In the genomic region with DNA sequence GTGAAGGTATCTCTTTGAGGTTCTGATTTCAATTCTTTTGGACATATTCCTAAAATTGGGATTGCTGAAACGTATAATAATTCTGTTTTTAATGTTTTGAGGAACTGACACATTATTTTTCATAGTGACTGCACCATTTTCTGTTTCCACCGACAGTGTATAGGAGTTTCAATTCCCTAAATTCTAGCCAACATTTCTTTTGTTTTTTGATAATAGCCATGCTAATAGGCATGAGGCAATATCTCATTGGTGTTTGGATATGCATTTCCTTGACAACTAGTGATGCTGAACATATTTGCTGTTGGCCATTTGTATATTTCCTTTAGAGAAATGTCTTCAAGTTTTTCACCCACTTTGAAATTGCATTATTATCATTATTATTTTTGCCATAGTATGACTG, we compare ENCODE assay signal across 18 cellular contexts. TPM values are rescaled to one million over a fixed set of nuclear protein-coding genes. Genes with fewer than 3 reads are reported as not detected.
"Had no signal": no experiment of that assay in that cellular context is flagged by ENCODE, and none has a peak within 500 bp of the region (broad histone marks: within the 10 kb centered on the region; RNA-seq: fewer than 3 reads in every experiment).

No MANE protein-coding gene starts in this region.

RNA-seq across cellular contexts. Expression of a gene that starts 0.8 kb away (rescaled TPM):
- total RNA-seq: body of pancreas; cardiac muscle cell; colonic mucosa; dorsolateral prefrontal cortex; gastrocnemius medialis; hepatocyte; left ventricle myocardium inferior; lung microvascular endothelial cell; mesenteric fat pad; mucosa of descending colon; myocyte; natural killer cell treated with Interleukin-12 subunit alpha and Interleukin-12 subunit beta and Interleukin-15 and Interleukin-18, amount 100 ng/mL, for 72 hours; omental fat pad; right cardiac atrium; spleen; temporal lobe; tibial nerve; urinary bladder had no signal

RNA-seq across cellular contexts. Expression of a gene that starts 29.1 kb away (rescaled TPM):
- total RNA-seq: body of pancreas; cardiac muscle cell; colonic mucosa; dorsolateral prefrontal cortex; gastrocnemius medialis; hepatocyte; left ventricle myocardium inferior; lung microvascular endothelial cell; mesenteric fat pad; mucosa of descending colon; myocyte; natural killer cell treated with Interleukin-12 subunit alpha and Interleukin-12 subunit beta and Interleukin-15 and Interleukin-18, amount 100 ng/mL, for 72 hours; omental fat pad; right cardiac atrium; spleen; temporal lobe; tibial nerve; urinary bladder had no signal

RNA-seq across cellular contexts. Expression of a gene that starts 31.1 kb away (rescaled TPM):
- total RNA-seq: body of pancreas; cardiac muscle cell; colonic mucosa; gastrocnemius medialis; hepatocyte; left ventricle myocardium inferior; lung microvascular endothelial cell; mesenteric fat pad; mucosa of descending colon; myocyte; natural killer cell treated with Interleukin-12 subunit alpha and Interleukin-12 subunit beta and Interleukin-15 and Interleukin-18, amount 100 ng/mL, for 72 hours; right cardiac atrium; spleen; temporal lobe; tibial nerve; urinary bladder had no signal

RNA-seq across cellular contexts. Expression of a gene that starts 58.8 kb away (rescaled TPM):
- total RNA-seq: body of pancreas; cardiac muscle cell; colonic mucosa; dorsolateral prefrontal cortex; gastrocnemius medialis; hepatocyte; left ventricle myocardium inferior; lung microvascular endothelial cell; mesenteric fat pad; mucosa of descending colon; natural killer cell treated with Interleukin-12 subunit alpha and Interleukin-12 subunit beta and Interleukin-15 and Interleukin-18, amount 100 ng/mL, for 72 hours; omental fat pad; right cardiac atrium; spleen; temporal lobe; tibial nerve; urinary bladder had no signal
